ENCODE assay signal across 2 cellular contexts in the genomic region with DNA sequence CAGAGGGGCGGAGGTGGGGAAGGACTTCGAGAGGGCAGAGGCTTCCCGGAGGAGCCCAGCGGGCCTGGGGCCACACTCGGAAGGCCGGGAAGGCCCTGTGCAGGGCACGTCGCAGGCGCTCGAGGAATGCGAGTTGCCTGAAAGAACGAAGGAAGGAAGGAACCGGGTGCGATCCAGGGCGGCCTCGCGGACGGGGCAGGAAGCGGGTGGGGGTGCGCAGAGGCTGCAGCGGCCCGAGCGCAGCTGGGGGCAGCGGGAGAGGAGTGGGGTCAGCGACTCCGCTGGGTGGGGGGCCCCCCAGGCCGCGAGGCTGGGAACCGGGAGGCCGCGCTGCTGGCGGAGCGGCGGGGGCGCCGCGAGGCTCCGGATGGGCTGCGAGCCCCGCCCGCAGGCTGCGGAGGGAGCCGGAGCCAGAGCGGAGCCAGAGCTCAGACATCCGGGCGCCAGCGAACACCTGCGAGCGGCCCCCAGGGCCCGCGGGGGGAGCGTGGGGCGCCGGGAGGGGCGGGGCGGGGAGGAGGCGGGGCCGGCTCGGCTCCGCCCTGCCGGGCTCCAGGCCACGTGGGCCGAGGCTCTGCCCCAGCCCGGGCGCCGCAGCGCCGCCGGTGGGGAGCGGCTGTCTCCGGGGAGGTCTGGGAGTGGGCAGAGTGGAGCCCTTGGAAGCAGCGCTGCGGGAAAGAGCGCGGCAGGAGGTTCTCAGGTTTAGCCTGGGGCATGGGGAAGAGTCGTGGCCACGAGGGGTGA.
TF ChIP-seq lines count a peak whose summit lies in the region.

No MANE protein-coding gene starts in this region.

TF ChIP-seq in HCT116, 20 proteins besides CTCF, POLR2A, EP300 and RAD21:
- TF ChIP-seq CBX3 (IDR thresholded peaks at IDR 0.05; ENCODE audit: low read depth): no peak
- TF ChIP-seq ZNF274 (IDR thresholded peaks at IDR 0.05; ENCODE audit: low read depth, low read length): no peak
- no peak for TF ChIP-seq EGR1 (IDR thresholded peaks at IDR 0.05; ENCODE audit: low read depth)
- TF ChIP-seq ZFX (IDR thresholded peaks at IDR 0.05): peak; percentile 65; the same call in 1 of the 2 replicates
- no peak for TF ChIP-seq YY1 (IDR thresholded peaks at IDR 0.05; ENCODE audit: extremely low read depth, insufficient replicate concordance, low read depth, low read length)
- TF ChIP-seq ZBTB33 (IDR thresholded peaks at IDR 0.05; ENCODE audit: extremely low read depth, insufficient replicate concordance, low read length): no peak
- TF ChIP-seq, protein P1, sequence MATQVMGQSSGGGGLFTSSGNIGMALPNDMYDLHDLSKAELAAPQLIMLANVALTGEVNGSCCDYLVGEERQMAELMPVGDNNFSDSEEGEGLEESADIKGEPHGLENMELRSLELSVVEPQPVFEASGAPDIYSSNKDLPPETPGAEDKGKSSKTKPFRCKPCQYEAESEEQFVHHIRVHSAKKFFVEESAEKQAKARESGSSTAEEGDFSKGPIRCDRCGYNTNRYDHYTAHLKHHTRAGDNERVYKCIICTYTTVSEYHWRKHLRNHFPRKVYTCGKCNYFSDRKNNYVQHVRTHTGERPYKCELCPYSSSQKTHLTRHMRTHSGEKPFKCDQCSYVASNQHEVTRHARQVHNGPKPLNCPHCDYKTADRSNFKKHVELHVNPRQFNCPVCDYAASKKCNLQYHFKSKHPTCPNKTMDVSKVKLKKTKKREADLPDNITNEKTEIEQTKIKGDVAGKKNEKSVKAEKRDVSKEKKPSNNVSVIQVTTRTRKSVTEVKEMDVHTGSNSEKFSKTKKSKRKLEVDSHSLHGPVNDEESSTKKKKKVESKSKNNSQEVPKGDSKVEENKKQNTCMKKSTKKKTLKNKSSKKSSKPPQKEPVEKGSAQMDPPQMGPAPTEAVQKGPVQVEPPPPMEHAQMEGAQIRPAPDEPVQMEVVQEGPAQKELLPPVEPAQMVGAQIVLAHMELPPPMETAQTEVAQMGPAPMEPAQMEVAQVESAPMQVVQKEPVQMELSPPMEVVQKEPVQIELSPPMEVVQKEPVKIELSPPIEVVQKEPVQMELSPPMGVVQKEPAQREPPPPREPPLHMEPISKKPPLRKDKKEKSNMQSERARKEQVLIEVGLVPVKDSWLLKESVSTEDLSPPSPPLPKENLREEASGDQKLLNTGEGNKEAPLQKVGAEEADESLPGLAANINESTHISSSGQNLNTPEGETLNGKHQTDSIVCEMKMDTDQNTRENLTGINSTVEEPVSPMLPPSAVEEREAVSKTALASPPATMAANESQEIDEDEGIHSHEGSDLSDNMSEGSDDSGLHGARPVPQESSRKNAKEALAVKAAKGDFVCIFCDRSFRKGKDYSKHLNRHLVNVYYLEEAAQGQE (IDR thresholded peaks at IDR 0.05; ENCODE audit: low read depth): no peak
- peak; percentile 83 for TF ChIP-seq POLR2AphosphoS5 (IDR thresholded peaks at IDR 0.05; ENCODE audit: low read depth, low read length)
- no peak for TF ChIP-seq FOSL1 (IDR thresholded peaks at IDR 0.05; ENCODE audit: low read depth)

TF ChIP-seq in SK-N-SH, 30 proteins besides CTCF, POLR2A, EP300 and RAD21:
- TF ChIP-seq RCOR1 (IDR thresholded peaks at IDR 0.05; ENCODE audit: low read length) (0 out of 2 replicates have a peak, but pooled peaks have one; percentile 42), MAX (IDR thresholded peaks at IDR 0.05; ENCODE audit: low read depth) (peak; percentile 84), RFX5 (IDR thresholded peaks at IDR 0.05; ENCODE audit: low read length) (no peak), TAF1 (IDR thresholded peaks at IDR 0.05; ENCODE audit: borderline replicate concordance, low read depth, low read length) (peak; percentile 72), SMC3 (IDR thresholded peaks at IDR 0.05; ENCODE audit: low read depth, low read length) (peak; percentile 7; the same call in 1 of the 2 replicates), MXI1 (IDR thresholded peaks at IDR 0.05; ENCODE audit: low read depth, low read length) (peak; percentile 88; the same call in 1 of the 2 replicates), TEAD4 (IDR thresholded peaks at IDR 0.05; ENCODE audit: borderline replicate concordance, insufficient read depth) (0 out of 2 replicates have a peak, but pooled peaks have one; percentile 10), SIN3A (IDR thresholded peaks at IDR 0.05; ENCODE audit: borderline replicate concordance, low read depth, low read length) (peak; percentile 63; the same call in 1 of the 2 replicates), TCF12 (IDR thresholded peaks at IDR 0.05) (peak; percentile 61; the same call in 1 of the 2 replicates), MEF2A (IDR thresholded peaks at IDR 0.05; ENCODE audit: borderline replicate concordance, low read depth) (no peak), FOXM1 (IDR thresholded peaks at IDR 0.05; ENCODE audit: low read depth) (0 out of 2 replicates have a peak, but pooled peaks have one; percentile 20), POLR2AphosphoS5 (IDR thresholded peaks at IDR 0.05; ENCODE audit: low read depth, low read length) (peak; percentile 82), NFIC (IDR thresholded peaks at IDR 0.05; ENCODE audit: borderline replicate concordance) (no peak), USF2 (IDR thresholded peaks at IDR 0.05; ENCODE audit: borderline replicate concordance, low read depth, low read length) (peak; percentile 29; the same call in 1 of the 2 replicates), EZH2phosphoT487 (IDR thresholded peaks at IDR 0.05; ENCODE audit: borderline replicate concordance, low read depth) (no peak), FOXJ3 (CRISPR knock-in tag; IDR thresholded peaks at IDR 0.05) (0 out of 2 replicates have a peak, but pooled peaks have one; percentile 31)
- TF ChIP-seq, protein P2, sequence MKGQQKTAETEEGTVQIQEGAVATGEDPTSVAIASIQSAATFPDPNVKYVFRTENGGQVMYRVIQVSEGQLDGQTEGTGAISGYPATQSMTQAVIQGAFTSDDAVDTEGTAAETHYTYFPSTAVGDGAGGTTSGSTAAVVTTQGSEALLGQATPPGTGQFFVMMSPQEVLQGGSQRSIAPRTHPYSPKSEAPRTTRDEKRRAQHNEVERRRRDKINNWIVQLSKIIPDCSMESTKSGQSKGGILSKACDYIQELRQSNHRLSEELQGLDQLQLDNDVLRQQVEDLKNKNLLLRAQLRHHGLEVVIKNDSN (IDR thresholded peaks at IDR 0.05; ENCODE audit: borderline replicate concordance, low read depth): peak; percentile 81
TF ChIP-seq in SK-N-SH: peak in this region for 13.
